Comparison of ENCODE assay signal across 8 cellular contexts in genomic region chr12:95102916-95103671, GRCh38. TPM values are rescaled to one million over a fixed set of nuclear protein-coding genes. Genes with fewer than 3 reads are reported as not detected.
A peak's percentile ranks its signal among the peaks of the same experiment; 100 is the strongest.
DNase-seq lines count a peak whose midpoint lies in the region; ATAC-seq and TF ChIP-seq lines count a peak whose summit lies in the region.

No MANE protein-coding gene starts in this region.

- H3K4me1 ChIP-seq in adipocyte (ENCODE audit: control insufficient read depth, insufficient read depth, low read length) (no peaks in the 10 kb centered on the region), rectal smooth muscle tissue (ENCODE audit: control insufficient read depth, insufficient read depth, low read length) (no peaks in the 10 kb centered on the region), GM23338 (ENCODE audit: insufficient read depth) (no peaks in the 10 kb centered on the region)

- H3K27me3 Mint-ChIP-seq in GM23338 (ENCODE audit: insufficient read depth, low read depth, poor library complexity): no peaks in the 10 kb centered on the region

- no peaks in the 10 kb centered on the region for H3F3A ChIP-seq in GM23338 (replicated peaks; ENCODE audit: low read depth)

- no peaks in the 10 kb centered on the region; the same call in 1 of the 2 replicates for H4K20me1 ChIP-seq in GM23338 (replicated peaks; ENCODE audit: insufficient read depth)

- no peaks in the 10 kb centered on the region for H3K9me2 ChIP-seq in GM23338 (ENCODE audit: insufficient read depth)

- H2AFZ ChIP-seq in GM23338: no peak overlapping the region

- no peaks in the 10 kb centered on the region for H3K4me1 Mint-ChIP-seq in GM23338

- H3K79me2 ChIP-seq in GM23338 (replicated peaks; ENCODE audit: insufficient read depth): no peaks in the 10 kb centered on the region

- ATAC-seq in GM19351 (IDR thresholded peaks at IDR 0.05; ENCODE audit: unreplicated experiment): peak; percentile 97
- ATAC-seq in HG03342 (IDR thresholded peaks at IDR 0.05; ENCODE audit: unreplicated experiment): peak; percentile 97
- no peak for ATAC-seq in GM23338

- no peak overlapping the region for H3K4me3 Mint-ChIP-seq in GM23338

- H3K9me3 Mint-ChIP-seq in GM23338: no peaks in the 10 kb centered on the region

- no peak for TF ChIP-seq CTCF in GM23338 (conservative IDR thresholded peaks at IDR 0.05; ENCODE audit: low read depth in 2 of 2)

- no peak overlapping the region for H3K4me2 ChIP-seq in GM23338

- peaks cover 10% of the 10 kb centered on the region for H3K36me3 ChIP-seq in adipocyte (ENCODE audit: control insufficient read depth, insufficient read depth, low read length, severe bottlenecking)
- H3K36me3 ChIP-seq in rectal smooth muscle tissue (ENCODE audit: control insufficient read depth, insufficient read depth, low read length): no peaks in the 10 kb centered on the region
- H3K36me3 ChIP-seq in GM23338 (ENCODE audit: insufficient read depth): peaks cover 27% of the 10 kb centered on the region

- peaks cover 49% of the 10 kb centered on the region for H3K36me3 Mint-ChIP-seq in GM23338 (ENCODE audit: low read depth)

- H3K27me3 ChIP-seq in adipocyte (replicated peaks; ENCODE audit: control insufficient read depth, insufficient read depth, low read length) (no peaks in the 10 kb centered on the region), rectal smooth muscle tissue (ENCODE audit: control insufficient read depth, insufficient read depth, low read length) (no peaks in the 10 kb centered on the region), GM23338 (ENCODE audit: insufficient read depth) (no peaks in the 10 kb centered on the region)

- no peak overlapping the region for H3K9ac ChIP-seq in adipocyte (ENCODE audit: low read length)
- no peak overlapping the region for H3K9ac ChIP-seq in rectal smooth muscle tissue (ENCODE audit: low read length)

- DNase-seq in Caki2 (ENCODE audit: low read depth): peak; percentile 94
- DNase-seq in NCI-H526 (lab: John Stamatoyannopoulos, UW): peak; percentile 66 to 87
- peak; percentile 86 for DNase-seq in adipocyte (ENCODE audit: low read depth)
- DNase-seq in NCI-H774 (lab: John Stamatoyannopoulos, UW): no peak
- no peak for DNase-seq in GM23338 (ENCODE audit: low spot score)

- in situ Hi-C loops in Caki2 (cut with HindIII; ENCODE audit: low pct_unique_long_range_greater_than_20kb, low sequenced_read_pairs): loop anchor here (25.0 kb wide), 1 partner anchor 109 kb away; the partner anchor contains the start of genes FGD6 and VEZT

- no peaks in the 10 kb centered on the region for H3K9me3 ChIP-seq in adipocyte (ENCODE audit: control insufficient read depth, low read length)

- H3K4me3 ChIP-seq in adipocyte (ENCODE audit: low read length): no peak overlapping the region
- no peak overlapping the region for H3K4me3 ChIP-seq in rectal smooth muscle tissue (ENCODE audit: low read length)
- no peak overlapping the region for H3K4me3 ChIP-seq in GM23338

- H3K27ac Mint-ChIP-seq in GM23338: no peak overlapping the region

- H3K27ac ChIP-seq in rectal smooth muscle tissue (ENCODE audit: low read depth, low read length): peak overlapping the region; percentile 14
- no peak overlapping the region for H3K27ac ChIP-seq in GM23338 (ENCODE audit: low read depth)

TF ChIP-seq in GM23338, 12 proteins besides CTCF, POLR2A, EP300 and RAD21:
- TF ChIP-seq STAT1 (IDR thresholded peaks at IDR 0.05; ENCODE audit: unreplicated experiment) (no peak), ZNF462 (CRISPR knock-in tag; IDR thresholded peaks at IDR 0.05) (no peak), ZNF331 (CRISPR knock-in tag; IDR thresholded peaks at IDR 0.05; ENCODE audit: low read depth) (no peak)

RNA-seq across cellular contexts. Expression of gene NR2C1, which starts 29.7 kb away (rescaled TPM):
- 23.0 and 25.4 TPM in 2 replicates for total RNA-seq in Caki2 (2014; rRNA removed; shearing (Covaris generic); ENCODE audit: low replicate concordance)
- 31.5 and 41.1 TPM in 2 replicates for total RNA-seq in GM23338 (2014; rRNA removed; shearing (Covaris generic))
- polyA plus RNA-seq in GM23338 (2016; fragmentation: Nextera tagmentation; extraction: Ambion mirVana): 38.6 and 45.3 TPM in 2 replicates

Comparison
In these comparisons a context has a peak if more than half of its experiments do, and no peak if none do; other contexts are left out.
1. DNase-seq: peak in Caki2 (single experiment), NCI-H526 (2 of 2) and adipocyte (single experiment); none in NCI-H774 (single experiment) and GM23338 (single experiment).